In genomic region chr10:128528781-128529180, GRCh38 we compare ENCODE assay signal across 3 cellular contexts.
TF ChIP-seq lines count a peak whose summit lies in the region.

No MANE protein-coding gene starts in this region.

TF ChIP-seq in K562, 482 proteins besides CTCF, POLR2A, EP300 and RAD21:
- TF ChIP-seq POLR3G (IDR thresholded peaks at IDR 0.05; ENCODE audit: extremely low read depth, insufficient read length, insufficient replicate concordance), result no peak
- no peak for TF ChIP-seq ZNF134 (CRISPR knock-in tag; conservative IDR thresholded peaks at IDR 0.05)
- no peak for TF ChIP-seq NONO (IDR thresholded peaks at IDR 0.05; ENCODE audit: low read depth in 2 of 2, low read length in 1 of 2)
- TF ChIP-seq ZNF740 (CRISPR knock-in tag; IDR thresholded peaks at IDR 0.05), result no peak
- no peak for TF ChIP-seq ZNF740 (tag; IDR thresholded peaks at IDR 0.05)
- no peak for TF ChIP-seq ATF7 (IDR thresholded peaks at IDR 0.05)
- TF ChIP-seq ZNF146 (CRISPR knock-in tag; IDR thresholded peaks at IDR 0.05; ENCODE audit: unreplicated experiment), result no peak
- no peak for TF ChIP-seq FOXK2 (conservative IDR thresholded peaks at IDR 0.05 in 1 of 2, IDR thresholded peaks at IDR 0.05 in 1 of 2; ENCODE audit: low read depth in 2 of 2)
- no peak for TF ChIP-seq SIN3A (IDR thresholded peaks at IDR 0.05; ENCODE audit: borderline replicate concordance in 2 of 2, control insufficient read depth in 1 of 2, low read depth in 2 of 2, low read length in 2 of 2)
- no peak for TF ChIP-seq ZNF431 (CRISPR knock-in tag; IDR thresholded peaks at IDR 0.05)
- no peak for TF ChIP-seq DLX4 (CRISPR knock-in tag; IDR thresholded peaks at IDR 0.05)
- TF ChIP-seq VEZF1 (CRISPR knock-in tag; IDR thresholded peaks at IDR 0.05), result no peak
TF ChIP-seq in K562: peak in this region for 0.

TF ChIP-seq in H1, 55 proteins besides CTCF, POLR2A, EP300 and RAD21:
- no peak for TF ChIP-seq NRF1 (IDR thresholded peaks at IDR 0.05; ENCODE audit: low read depth, low read length)
- TF ChIP-seq POLR2AphosphoS5 (IDR thresholded peaks at IDR 0.05; ENCODE audit: low read depth, low read length), result no peak
- TF ChIP-seq E2F6 (IDR thresholded peaks at IDR 0.05), result no peak
- no peak for TF ChIP-seq SUZ12 (IDR thresholded peaks at IDR 0.05; ENCODE audit: low read length)
- TF ChIP-seq MAFK (IDR thresholded peaks at IDR 0.05; ENCODE audit: low read depth, low read length), result no peak
- no peak for TF ChIP-seq TAF7 (optimal IDR thresholded peaks at IDR 0.05; ENCODE audit: borderline replicate concordance, low read depth, low read length)
- TF ChIP-seq SP4 (IDR thresholded peaks at IDR 0.05; ENCODE audit: low read length), result no peak
- no peak for TF ChIP-seq TAF1 (IDR thresholded peaks at IDR 0.05; ENCODE audit: low read depth, low read length)
- TF ChIP-seq JUN (IDR thresholded peaks at IDR 0.05; ENCODE audit: low read depth, low read length), result no peak

TF ChIP-seq in SK-N-SH treated with all-trans-retinoic acid at 6 μM for 48 hours, 23 proteins besides CTCF, POLR2A, EP300 and RAD21:
- TF ChIP-seq ISL1 (CRISPR knock-in tag; IDR thresholded peaks at IDR 0.05) (no peak), ARNTL (CRISPR knock-in tag; IDR thresholded peaks at IDR 0.05; ENCODE audit: borderline replicate concordance, low read depth) (no peak), BACH2 (CRISPR knock-in tag; IDR thresholded peaks at IDR 0.05; ENCODE audit: borderline replicate concordance) (no peak), ESRRG (CRISPR knock-in tag; IDR thresholded peaks at IDR 0.05) (no peak), CREB5 (CRISPR knock-in tag; IDR thresholded peaks at IDR 0.05; ENCODE audit: low read depth) (no peak), RARB (CRISPR knock-in tag; IDR thresholded peaks at IDR 0.05) (no peak), CSRNP3 (CRISPR knock-in tag; IDR thresholded peaks at IDR 0.05) (no peak), ZFP30 (CRISPR knock-in tag; IDR thresholded peaks at IDR 0.05) (no peak), SNAI2 (CRISPR knock-in tag; IDR thresholded peaks at IDR 0.05) (no peak), PPARA (CRISPR knock-in tag; IDR thresholded peaks at IDR 0.05; ENCODE audit: borderline replicate concordance) (no peak), ZNF565 (CRISPR knock-in tag; conservative IDR thresholded peaks at IDR 0.05; ENCODE audit: low read depth) (no peak), OSR1 (CRISPR knock-in tag; IDR thresholded peaks at IDR 0.05) (no peak), ZNF70 (CRISPR knock-in tag; IDR thresholded peaks at IDR 0.05) (no peak), PATZ1 (CRISPR knock-in tag; IDR thresholded peaks at IDR 0.05; ENCODE audit: borderline replicate concordance) (no peak), TSHZ2 (CRISPR knock-in tag; IDR thresholded peaks at IDR 0.05) (no peak), ZC3H10 (CRISPR knock-in tag; IDR thresholded peaks at IDR 0.05) (no peak), CSDC2 (CRISPR knock-in tag; IDR thresholded peaks at IDR 0.05) (no peak), GLIS3 (CRISPR knock-in tag; IDR thresholded peaks at IDR 0.05) (no peak)
TF ChIP-seq in SK-N-SH treated with all-trans-retinoic acid at 6 μM for 48 hours: peak in this region for 0.
